In genomic region chr14:46344327-46344937, GRCh38 we compare ENCODE assay signal across 8 cellular contexts.
DNase-seq lines count a peak whose midpoint lies in the region; ATAC-seq, FAIRE-seq and TF ChIP-seq lines count a peak whose summit lies in the region.

No MANE protein-coding gene starts in this region.

- ATAC-seq in GM18909 (IDR thresholded peaks at IDR 0.05; ENCODE audit: poor library complexity, unreplicated experiment) (peak; percentile 89), HG03097 (IDR thresholded peaks at IDR 0.05; ENCODE audit: low FRiP score, unreplicated experiment) (no peak)

- no peak overlapping the region for H3K4me3 ChIP-seq in AG04449 (ENCODE audit: low read depth, low read length)

- CTCF ChIA-PET in AG04449 (lab: Yijun Ruan, JAX): no interaction called here

- POLR2A ChIA-PET in AG04449 (lab: Yijun Ruan, JAX): no interaction called here

- DNase-seq in AG04449 (ENCODE audit: low read depth, low spot score) (no peak), HTR-8/SVneo (ENCODE audit: insufficient read length, low spot score) (peak; percentile 1), SK-MEL-5 (ENCODE audit: low read depth, low spot score) (peak; percentile 74), kidney glomerular epithelial cell (lab: John Stamatoyannopoulos, UW) (peak; percentile 53), cerebellum (ENCODE audit: low spot score) (no peak)
- DNase-seq in activated CD8-positive, alpha-beta memory T cell treated with anti-CD3 and anti-CD28 coated beads, Interleukin-2, amount 50 U/mL, for 4 hours: no peak

- FAIRE-seq in HTR-8/SVneo (lab: Jason Lieb, UNC): no peak

- in situ Hi-C loops in SK-MEL-5 (cut with HindIII; ENCODE audit: low pct_unique_long_range_greater_than_20kb, low sequenced_read_pairs): no loop called here

- peak; percentile 22 for TF ChIP-seq CTCF in AG04449 (IDR thresholded peaks at IDR 0.05; ENCODE audit: insufficient read depth, low read length, missing control alignments)

Comparison
In these comparisons a context has a peak if more than half of its experiments do, and no peak if none do; other contexts are left out.
1. DNase-seq: peak in HTR-8/SVneo (single experiment), SK-MEL-5 (single experiment) and kidney glomerular epithelial cell (single experiment); none in AG04449 (single experiment), activated CD8-positive, alpha-beta memory T cell treated with anti-CD3 and anti-CD28 coated beads, Interleukin-2, amount 50 U/mL, for 4 hours (single experiment) and cerebellum (single experiment).